9 cellular contexts compared by ENCODE assay signal in the genomic region with DNA sequence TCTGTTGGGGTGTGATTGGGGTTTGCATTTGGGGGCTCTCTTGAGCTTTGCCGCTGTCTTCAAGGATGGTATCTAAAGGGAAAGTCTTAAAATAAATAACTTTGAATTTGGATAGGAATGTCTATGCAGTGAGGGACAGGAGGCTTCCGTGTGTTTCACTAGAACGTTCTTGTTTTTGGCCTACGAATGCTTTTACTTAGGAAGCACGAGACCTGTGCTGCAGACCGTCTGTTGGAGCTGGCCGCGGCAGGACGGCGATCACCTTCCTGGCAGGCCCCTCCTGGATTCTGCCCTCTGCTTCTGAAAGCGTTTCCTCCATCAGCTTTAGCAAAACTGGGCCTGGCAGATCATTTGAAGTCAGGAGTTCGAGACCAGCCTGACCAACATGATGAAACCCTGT. TPM values are rescaled to one million over a fixed set of nuclear protein-coding genes. Genes with fewer than 3 reads are reported as not detected.
DNase-seq lines count a peak whose midpoint lies in the region; ATAC-seq and TF ChIP-seq lines count a peak whose summit lies in the region.
"Had no signal": no experiment of that assay in that cellular context is flagged by ENCODE, and none has a peak within 500 bp of the region (broad histone marks: within the 10 kb centered on the region; RNA-seq: fewer than 3 reads in every experiment).

No MANE protein-coding gene starts in this region.

- H3K9me3 Mint-ChIP-seq in CD4-positive, CD25-positive, alpha-beta regulatory T cell = no peaks in the 10 kb centered on the region
- H3K9me3 Mint-ChIP-seq in activated CD8-positive, alpha-beta T cell treated with anti-CD3 and anti-CD28 coated beads for 36 hours = no peaks in the 10 kb centered on the region
- no peaks in the 10 kb centered on the region for H3K9me3 Mint-ChIP-seq in progenitor cell of endocrine pancreas (ENCODE audit: low read depth)
- H3K9me3 Mint-ChIP-seq: H9 had no signal

- intact Hi-C loops in activated CD8-positive, alpha-beta T cell treated with anti-CD3 and anti-CD28 coated beads for 36 hours (cut with micrococcal nuclease) = no loop called here

- peak overlapping the region; percentile 63 for H3K27ac ChIP-seq in CD4-positive, CD25-positive, alpha-beta regulatory T cell (ENCODE audit: insufficient read depth, low read length, poor library complexity, severe bottlenecking)

- H3K36me3 Mint-ChIP-seq in CD4-positive, CD25-positive, alpha-beta regulatory T cell = peaks cover 6% of the 10 kb centered on the region
- peaks cover 5% of the 10 kb centered on the region for H3K36me3 Mint-ChIP-seq in activated CD8-positive, alpha-beta T cell treated with anti-CD3 and anti-CD28 coated beads for 36 hours (ENCODE audit: low read depth)
- peaks cover 4% of the 10 kb centered on the region for H3K36me3 Mint-ChIP-seq in progenitor cell of endocrine pancreas (ENCODE audit: insufficient read depth)

- no peak for ATAC-seq in CD4-positive, CD25-positive, alpha-beta regulatory T cell (ENCODE audit: low read depth in 2 of 2)
- ATAC-seq in activated CD8-positive, alpha-beta T cell treated with anti-CD3 and anti-CD28 coated beads for 36 hours = no peak
- ATAC-seq in GM19395 (IDR thresholded peaks at IDR 0.05; ENCODE audit: unreplicated experiment) (no peak), GM18868 (IDR thresholded peaks at IDR 0.05; ENCODE audit: unreplicated experiment) (no peak), GM21786 (IDR thresholded peaks at IDR 0.05; ENCODE audit: unreplicated experiment) (no peak)

- CTCF ChIA-PET in activated CD8-positive, alpha-beta T cell treated with anti-CD3 and anti-CD28 coated beads for 36 hours (lab: Charles Lee) = interaction anchor here (1.2 to 1.4 kb wide), 2 partner anchors 38 to 158 kb away, joined by 3 read pairs; a partner anchor contains a TSS

- POLR2A ChIA-PET in activated CD8-positive, alpha-beta T cell treated with anti-CD3 and anti-CD28 coated beads for 36 hours (lab: Charles Lee) = interaction anchor here (1.0 to 3.5 kb wide), 10 partner anchors 9 to 84 kb away, joined by 3 to 16 read pairs (median 4); a partner anchor contains a TSS

- peaks cover 7 to 54% (median 14%) of the 10 kb centered on the region in 4 donors for H3K4me1 Mint-ChIP-seq in CD4-positive, CD25-positive, alpha-beta regulatory T cell
- H3K4me1 Mint-ChIP-seq in activated CD8-positive, alpha-beta T cell treated with anti-CD3 and anti-CD28 coated beads for 36 hours (ENCODE audit: low read depth) = peaks cover 57% of the 10 kb centered on the region
- H3K4me1 Mint-ChIP-seq in progenitor cell of endocrine pancreas (ENCODE audit: low read depth) = peaks cover 26% of the 10 kb centered on the region

- peaks cover 16% of the 10 kb centered on the region for H3K36me3 ChIP-seq in CD4-positive, CD25-positive, alpha-beta regulatory T cell (ENCODE audit: control insufficient read depth, insufficient read depth, low read length)

- TF ChIP-seq CTCF in activated CD8-positive, alpha-beta T cell treated with anti-CD3 and anti-CD28 coated beads for 36 hours (IDR thresholded peaks at IDR 0.05) = no peak
- TF ChIP-seq CTCF in fibroblast of the aortic adventitia (IDR thresholded peaks at IDR 0.05; ENCODE audit: insufficient read depth, low read length) (no peak), progenitor cell of endocrine pancreas (IDR thresholded peaks at IDR 0.05; ENCODE audit: unreplicated experiment) (no peak)

- peak overlapping the region; percentile 37 for H3K4me3 ChIP-seq in CD4-positive, CD25-positive, alpha-beta regulatory T cell (ENCODE audit: low read depth, low read length)
- peak overlapping the region; percentile 68 for H3K4me3 ChIP-seq in fibroblast of the aortic adventitia (ENCODE audit: low read depth, low read length)

- H3K4me1 ChIP-seq in CD4-positive, CD25-positive, alpha-beta regulatory T cell (ENCODE audit: control insufficient read depth, insufficient read depth, low read length, poor library complexity, severe bottlenecking) = peaks cover 21% of the 10 kb centered on the region

- H3K27me3 ChIP-seq in CD4-positive, CD25-positive, alpha-beta regulatory T cell (ENCODE audit: control insufficient read depth, insufficient read depth, low read length) = no peaks in the 10 kb centered on the region

- H3K9me3 ChIP-seq in CD4-positive, CD25-positive, alpha-beta regulatory T cell (ENCODE audit: control insufficient read depth in 2 of 2, low read length in 2 of 2) = no peaks in the 10 kb centered on the region

- H3K27me3 Mint-ChIP-seq in CD4-positive, CD25-positive, alpha-beta regulatory T cell = no peaks in the 10 kb centered on the region
- H3K27me3 Mint-ChIP-seq in activated CD8-positive, alpha-beta T cell treated with anti-CD3 and anti-CD28 coated beads for 36 hours = no peaks in the 10 kb centered on the region
- H3K27me3 Mint-ChIP-seq in progenitor cell of endocrine pancreas = no peaks in the 10 kb centered on the region

- no peak for DNase-seq in CD4-positive, CD25-positive, alpha-beta regulatory T cell
- DNase-seq in activated CD8-positive, alpha-beta T cell treated with anti-CD3 and anti-CD28 coated beads for 36 hours = peak; percentile 24
- DNase-seq in fibroblast of the aortic adventitia (ENCODE audit: low read depth) = peak; percentile 43
- no peak for DNase-seq in progenitor cell of endocrine pancreas (ENCODE audit: low spot score, unreplicated experiment)
- no peak for DNase-seq in NCI-H1436 (lab: John Stamatoyannopoulos, UW)
- DNase-seq: H9 had no signal

- H3K4me3 Mint-ChIP-seq in CD4-positive, CD25-positive, alpha-beta regulatory T cell = peak overlapping the region; percentile 66 to 95 (median 89)
- peak overlapping the region; percentile 74 for H3K4me3 Mint-ChIP-seq in activated CD8-positive, alpha-beta T cell treated with anti-CD3 and anti-CD28 coated beads for 36 hours
- peak overlapping the region; percentile 17 for H3K4me3 Mint-ChIP-seq in progenitor cell of endocrine pancreas (ENCODE audit: low read depth)
- H3K4me3 Mint-ChIP-seq: H9 had no signal

- peak overlapping the region; percentile 76 to 91 (median 86) for H3K27ac Mint-ChIP-seq in CD4-positive, CD25-positive, alpha-beta regulatory T cell
- peak overlapping the region; percentile 88 for H3K27ac Mint-ChIP-seq in activated CD8-positive, alpha-beta T cell treated with anti-CD3 and anti-CD28 coated beads for 36 hours
- H3K27ac Mint-ChIP-seq in progenitor cell of endocrine pancreas = peak overlapping the region; percentile 94

RNA-seq across cellular contexts. Expression of a gene that starts 44.0 kb away (rescaled TPM):
- total RNA-seq in CD4-positive, CD25-positive, alpha-beta regulatory T cell = 55.1 TPM
- 1 to 10 TPM; 1.8 to 4.1 (median 2.3) TPM for polyA plus RNA-seq in CD4-positive, CD25-positive, alpha-beta regulatory T cell
- total RNA-seq in activated CD8-positive, alpha-beta T cell treated with anti-CD3 and anti-CD28 coated beads for 36 hours = 10 to 100 TPM; 38.5 to 39.6 TPM
- total RNA-seq in fibroblast of the aortic adventitia (ENCODE audit: low replicate concordance) (27.8 and 29.1 TPM in 2 replicates), progenitor cell of endocrine pancreas (47.6 and 47.8 TPM in 2 replicates)

RNA-seq across cellular contexts. Expression of a gene that starts 49.4 kb away (rescaled TPM):
- total RNA-seq in CD4-positive, CD25-positive, alpha-beta regulatory T cell = 130 TPM
- polyA plus RNA-seq in CD4-positive, CD25-positive, alpha-beta regulatory T cell = 10 to 100 TPM; 36.3 to 51.9 (median 44.7) TPM
- 10 to 100 TPM; 21.2 to 21.3 TPM for total RNA-seq in activated CD8-positive, alpha-beta T cell treated with anti-CD3 and anti-CD28 coated beads for 36 hours
- 33.9 and 35.5 TPM in 2 replicates for total RNA-seq in fibroblast of the aortic adventitia (ENCODE audit: low replicate concordance)
- total RNA-seq in progenitor cell of endocrine pancreas = 41.0 and 42.8 TPM in 2 replicates

Comparison
In these comparisons a context has a peak if more than half of its experiments do, and no peak if none do; other contexts are left out.
1. DNase-seq: peak in activated CD8-positive, alpha-beta T cell treated with anti-CD3 and anti-CD28 coated beads for 36 hours (single experiment) and fibroblast of the aortic adventitia (single experiment); none in CD4-positive, CD25-positive, alpha-beta regulatory T cell (0 of 3), progenitor cell of endocrine pancreas (single experiment) and NCI-H1436 (single experiment).
2. H3K4me3 Mint-ChIP-seq: peak in every context shown above with its lines; median percentile 89 in CD4-positive, CD25-positive, alpha-beta regulatory T cell; 74 in activated CD8-positive, alpha-beta T cell treated with anti-CD3 and anti-CD28 coated beads for 36 hours; 17 in progenitor cell of endocrine pancreas.
3. Peak in every context shown above with its lines, with median percentiles within 50 percentile points of each other: H3K27ac Mint-ChIP-seq.